ENCODE assay signal across 21 cellular contexts in the genomic region with DNA sequence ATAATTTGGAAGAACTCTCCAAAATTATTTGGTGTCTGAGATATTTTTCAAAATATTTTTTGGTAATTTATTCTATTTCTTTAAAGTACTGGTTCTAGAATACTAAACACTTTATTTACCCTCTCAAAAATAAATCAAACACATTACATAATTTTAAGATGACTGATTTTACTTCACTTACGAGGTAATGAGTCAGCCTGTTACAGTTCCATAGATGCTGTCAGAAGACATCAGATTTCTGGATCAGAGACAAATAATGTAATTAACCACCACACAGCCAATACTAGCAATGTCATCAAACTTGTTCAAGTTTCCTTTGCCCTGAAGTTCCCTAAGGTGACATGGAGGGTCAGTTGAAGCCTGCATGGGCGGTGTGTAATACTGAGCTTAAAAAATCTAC.
"Had no signal": no experiment of that assay in that cellular context is flagged by ENCODE, and none has a peak within 500 bp of the region (broad histone marks: within the 10 kb centered on the region; RNA-seq: fewer than 3 reads in every experiment).

No MANE protein-coding gene starts in this region.

- H3K27me3 Mint-ChIP-seq: activated CD4-positive, alpha-beta T cell treated with anti-CD3 and anti-CD28 coated beads, Interleukin-2, amount 10 ng/mL, durations not matched to agents 7 days and 5 days; activated naive CD8-positive, alpha-beta T cell treated with anti-CD3 and anti-CD28 coated beads, Interleukin-2, amount 10 ng/mL, durations not matched to agents 7 days and 5 days; activated T-cell treated with anti-CD3 and anti-CD28 coated beads, Interleukin-2, amount 50 U/mL, for 24 hours; brain; central memory CD8-positive, alpha-beta T cell; naive B cell; progenitor cell of endocrine pancreas; stimulated activated naive B cell treated with anti-CD40 and anti-IgM and Interleukin-4, amounts not matched to agents 10 μg/mL and 1 μg/mL and 100 μg/mL, for 72 hours had no signal

- H3K27ac ChIP-seq: coronary artery, heart right ventricle, thoracic aorta, upper lobe of right lung had no signal

- H3K27me3 ChIP-seq: heart right ventricle, upper lobe of right lung had no signal

- H3K4me1 ChIP-seq: heart right ventricle, upper lobe of right lung had no signal

- H3K4me3 Mint-ChIP-seq: activated CD4-positive, alpha-beta T cell treated with anti-CD3 and anti-CD28 coated beads, Interleukin-2, amount 10 ng/mL, durations not matched to agents 7 days and 5 days; activated CD8-positive, alpha-beta T cell treated with anti-CD3 and anti-CD28 coated beads, Interleukin-2, amount 10 ng/mL, durations not matched to agents 7 days and 5 days; activated naive CD8-positive, alpha-beta T cell treated with anti-CD3 and anti-CD28 coated beads, Interleukin-2, amount 10 ng/mL, durations not matched to agents 7 days and 5 days; activated T-cell treated with anti-CD3 and anti-CD28 coated beads, Interleukin-2, amount 50 U/mL, for 24 hours; brain; central memory CD8-positive, alpha-beta T cell; immature natural killer cell; naive B cell; neural crest cell; stimulated activated naive B cell treated with anti-CD40 and anti-IgM and Interleukin-4, amounts not matched to agents 10 μg/mL and 1 μg/mL and 100 μg/mL, for 72 hours had no signal

- H3K27ac Mint-ChIP-seq: activated CD4-positive, alpha-beta T cell treated with anti-CD3 and anti-CD28 coated beads, Interleukin-2, amount 10 ng/mL, durations not matched to agents 7 days and 5 days; activated CD8-positive, alpha-beta T cell treated with anti-CD3 and anti-CD28 coated beads, Interleukin-2, amount 10 ng/mL, durations not matched to agents 7 days and 5 days; activated naive CD8-positive, alpha-beta T cell treated with anti-CD3 and anti-CD28 coated beads, Interleukin-2, amount 10 ng/mL, durations not matched to agents 7 days and 5 days; activated T-cell treated with anti-CD3 and anti-CD28 coated beads, Interleukin-2, amount 50 U/mL, for 24 hours; activated T-helper 2 cell treated with anti-CD3 and anti-CD28 coated beads, Interferon-gamma antibody, Interleukin-2, Interleukin-4, amounts not matched to agents 10 μg/mL and 5 μg/mL and 100 μg/mL, durations not matched to agents 14 hours and 24 hours and 36 hours; brain; immature natural killer cell; naive B cell; progenitor cell of endocrine pancreas; stimulated activated naive B cell treated with anti-CD40 and anti-IgM and Interleukin-4, amounts not matched to agents 10 μg/mL and 1 μg/mL and 100 μg/mL, for 72 hours had no signal

- H3K4me3 ChIP-seq: coronary artery, heart right ventricle, mucosa of descending colon, thoracic aorta, upper lobe of right lung had no signal

- ATAC-seq: activated CD4-positive, CD25-positive, alpha-beta regulatory T cell treated with anti-CD3 and anti-CD28 coated beads, Interleukin-2, amount 50 U/mL, for 24 hours; activated CD8-positive, alpha-beta T cell treated with anti-CD3 and anti-CD28 coated beads, Interleukin-2, amount 10 ng/mL, durations not matched to agents 7 days and 5 days; heart right ventricle; mucosa of descending colon; stimulated activated naive B cell treated with anti-CD40 and anti-IgM and Interleukin-4, amounts not matched to agents 10 μg/mL and 1 μg/mL and 100 μg/mL, for 72 hours; upper lobe of right lung had no signal

- H3K9me3 ChIP-seq: thoracic aorta, upper lobe of right lung had no signal

- H3K4me1 Mint-ChIP-seq: activated CD4-positive, alpha-beta T cell treated with anti-CD3 and anti-CD28 coated beads, Interleukin-2, amount 10 ng/mL, durations not matched to agents 7 days and 5 days; activated naive CD8-positive, alpha-beta T cell treated with anti-CD3 and anti-CD28 coated beads, Interleukin-2, amount 10 ng/mL, durations not matched to agents 7 days and 5 days; brain; central memory CD8-positive, alpha-beta T cell; immature natural killer cell; naive B cell; neural crest cell; stimulated activated naive B cell treated with anti-CD40 and anti-IgM and Interleukin-4, amounts not matched to agents 10 μg/mL and 1 μg/mL and 100 μg/mL, for 72 hours had no signal

- DNase-seq: activated CD4-positive, alpha-beta T cell treated with anti-CD3 and anti-CD28 coated beads, Interleukin-2, amount 10 ng/mL, durations not matched to agents 7 days and 5 days; activated CD8-positive, alpha-beta T cell treated with anti-CD3 and anti-CD28 coated beads, Interleukin-2, amount 10 ng/mL, durations not matched to agents 7 days and 5 days; activated naive CD4-positive, alpha-beta T cell treated with Interleukin-2 at 50 U/mL for 16 hours; activated naive CD8-positive, alpha-beta T cell treated with anti-CD3 and anti-CD28 coated beads, Interleukin-2, amount 10 ng/mL, durations not matched to agents 7 days and 5 days; activated T-cell treated with anti-CD3 and anti-CD28 coated beads, Interleukin-2, amount 50 U/mL, for 24 hours; anterior cingulate cortex; heart right ventricle; immature natural killer cell; mesenchymal stem cell; mucosa of descending colon; naive B cell; stimulated activated naive B cell treated with anti-CD40 and anti-IgM and Interleukin-4, amounts not matched to agents 10 μg/mL and 1 μg/mL and 100 μg/mL, for 72 hours; upper lobe of right lung had no signal

- H3K36me3 Mint-ChIP-seq: activated naive CD8-positive, alpha-beta T cell treated with anti-CD3 and anti-CD28 coated beads, Interleukin-2, amount 10 ng/mL, durations not matched to agents 7 days and 5 days; brain; immature natural killer cell; naive B cell; stimulated activated naive B cell treated with anti-CD40 and anti-IgM and Interleukin-4, amounts not matched to agents 10 μg/mL and 1 μg/mL and 100 μg/mL, for 72 hours had no signal

- H3K9me3 Mint-ChIP-seq: activated naive CD8-positive, alpha-beta T cell treated with anti-CD3 and anti-CD28 coated beads, Interleukin-2, amount 10 ng/mL, durations not matched to agents 7 days and 5 days; brain; neural crest cell had no signal

- H3K36me3 ChIP-seq: heart right ventricle, thoracic aorta, upper lobe of right lung had no signal
